In the genomic region with DNA sequence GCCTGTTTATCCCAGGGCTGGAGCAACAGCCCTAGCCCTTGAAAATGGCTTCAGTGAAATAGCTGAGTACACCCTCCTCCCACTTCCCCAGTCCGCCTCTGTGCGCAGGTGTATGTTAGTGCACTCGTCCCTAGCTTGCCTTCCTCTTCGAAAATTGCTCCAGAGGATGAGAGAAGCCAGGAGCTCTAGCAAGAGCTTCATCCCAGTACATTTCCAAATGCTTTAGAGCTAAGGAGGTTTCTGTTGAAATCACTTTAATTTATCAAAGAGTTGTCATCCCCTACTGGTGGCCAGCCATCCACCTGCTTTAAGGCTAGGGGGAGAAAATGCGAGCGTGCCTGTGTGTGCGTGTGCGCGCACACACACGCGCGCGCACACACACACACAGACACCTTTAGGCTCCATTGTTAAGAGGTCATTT, we compare ENCODE assay signal across 19 cellular contexts. TPM values are rescaled to one million over a fixed set of nuclear protein-coding genes. Genes with fewer than 3 reads are reported as not detected.
DNase-seq lines count a peak whose midpoint lies in the region; ATAC-seq and TF ChIP-seq lines count a peak whose summit lies in the region.
"Had no signal": no experiment of that assay in that cellular context is flagged by ENCODE, and none has a peak within 500 bp of the region (broad histone marks: within the 10 kb centered on the region; RNA-seq: fewer than 3 reads in every experiment).

No MANE protein-coding gene starts in this region.

- H4K8ac ChIP-seq in neuronal stem cell (ENCODE audit: low read depth, low read length) = no peak overlapping the region

- peak overlapping the region; percentile 35 for H3K4me2 ChIP-seq in neuronal stem cell (ENCODE audit: insufficient read depth, low read length, poor library complexity, severe bottlenecking)
- H3K4me2 ChIP-seq: hepatocyte had no signal

- no peak overlapping the region for H3K9ac ChIP-seq in neuronal stem cell (ENCODE audit: low read depth, low read length, poor library complexity)

- H2BK5ac ChIP-seq in neuronal stem cell (ENCODE audit: low read length) = no peak overlapping the region

- no peaks in the 10 kb centered on the region for H3K79me1 ChIP-seq in neuronal stem cell (ENCODE audit: low read depth, low read length)

- DNase-seq in NCI-H1417 (lab: John Stamatoyannopoulos, UW) (peak; percentile 10 to 86 (median 65)), NCI-H1417 treated with DMSO at 0.1 percent for 48 hours (lab: John Stamatoyannopoulos, UW) (no peak), NCI-H526 (lab: John Stamatoyannopoulos, UW) (peak; percentile 91), dorsolateral prefrontal cortex (no peak), neuronal stem cell (ENCODE audit: low spot score) (peak; percentile 36), NOMO-1 treated with dmso at 0.1 percent for 144 hours (lab: John Stamatoyannopoulos, UW; ENCODE audit: unreplicated experiment) (no peak), ureter (ENCODE audit: low spot score) (no peak)
- DNase-seq: activated CD4-positive, alpha-beta memory T cell treated with anti-CD3 and anti-CD28 coated beads for 36 hours; activated naive CD4-positive, alpha-beta T cell; NCI-H1930; ovary; testis had no signal

- H3K4me1 ChIP-seq in neuronal stem cell (ENCODE audit: control insufficient read depth in 2 of 2, insufficient read depth in 1 of 2, low read depth in 1 of 2, low read length in 2 of 2) = peaks cover 27 to 29% of the 10 kb centered on the region in 2 donors

- no peak overlapping the region for H2BK15ac ChIP-seq in neuronal stem cell (ENCODE audit: low read length)

- H2BK120ac ChIP-seq in neuronal stem cell (ENCODE audit: low read depth, low read length) = no peak overlapping the region

- no peak overlapping the region for H3K4ac ChIP-seq in neuronal stem cell (ENCODE audit: low read length)

- peak in 16 of 56 donors; percentile 4 to 44 (median 17) for TF ChIP-seq CTCF in dorsolateral prefrontal cortex (IDR thresholded peaks at IDR 0.05 in 54 of 56, conservative IDR thresholded peaks at IDR 0.05 in 2 of 56; ENCODE audit: low read depth in 1 of 56, partially characterized antibody in 56 of 56)

- H3K18ac ChIP-seq in neuronal stem cell (ENCODE audit: low read length) = no peak overlapping the region

- H3K4me3 ChIP-seq in dorsolateral prefrontal cortex (peak overlapping the region in 41 of 59 donors; percentile 6 to 70 (median 52)), neuronal stem cell (ENCODE audit: low read length in 2 of 2) (peak overlapping the region; percentile 49 to 92)
- H3K4me3 ChIP-seq: cardiac muscle cell, hepatocyte, lung, ovary, testis had no signal

- intact Hi-C loops in dorsolateral prefrontal cortex (cut with DNase I) = no loop called here

- no peak for ATAC-seq in GM21529 (IDR thresholded peaks at IDR 0.05; ENCODE audit: unreplicated experiment)

- no peak overlapping the region for H2AK5ac ChIP-seq in neuronal stem cell (ENCODE audit: low read depth, low read length)

- no peak overlapping the region for H2BK12ac ChIP-seq in neuronal stem cell (ENCODE audit: low read length)

- H3K36me3 ChIP-seq in neuronal stem cell (replicated peaks in 1 of 2; ENCODE audit: control insufficient read depth in 2 of 2, insufficient read depth in 2 of 2, low read length in 2 of 2) = no peaks in the 10 kb centered on the region
- H3K36me3 ChIP-seq: cardiac muscle cell, ovary had no signal

- no CpG with 5 or more reads among the region's 13 CpGs for WGBS in neuronal stem cell (ENCODE audit: extremely low coverage in 2 of 2, insufficient read length in 2 of 2, insufficient replicate concordance in 1 of 2), 2 donors

- peak overlapping the region; percentile 6 for H2AFZ ChIP-seq in neuronal stem cell (ENCODE audit: low read length)
- H2AFZ ChIP-seq: hepatocyte had no signal

- no peak overlapping the region for H4K91ac ChIP-seq in neuronal stem cell (ENCODE audit: low read depth, low read length, poor library complexity)

- H3K27ac ChIP-seq in dorsolateral prefrontal cortex (peak overlapping the region in 53 of 59 donors; percentile 2 to 99 (median 70)), neuronal stem cell (replicated peaks; ENCODE audit: low read length) (no peak overlapping the region)
- H3K27ac ChIP-seq: 22Rv1, cardiac muscle cell, hepatocyte, ovary, RWPE1, testis had no signal

- H3K27me3 ChIP-seq in dorsolateral prefrontal cortex = peaks cover 0 to 63% (median 8%) of the 10 kb centered on the region in 45 donors
- H3K27me3 ChIP-seq in neuronal stem cell (ENCODE audit: control insufficient read depth in 3 of 3, insufficient read depth in 3 of 3, low read depth in 1 of 3, low read length in 3 of 3) = peaks cover 0 to 71% (median 10%) of the 10 kb centered on the region in 3 experiments
- H3K27me3 ChIP-seq: testis had no signal

- no peaks in the 10 kb centered on the region for H3K9me3 ChIP-seq in neuronal stem cell (replicated peaks in 1 of 2; ENCODE audit: control insufficient read depth in 2 of 2, insufficient read depth in 1 of 2, low read depth in 1 of 2, low read length in 2 of 2)
- H3K9me3 ChIP-seq: ovary, testis had no signal

- no peak overlapping the region for H3K23ac ChIP-seq in neuronal stem cell (ENCODE audit: low read depth, low read length, poor library complexity)

- H3K14ac ChIP-seq in neuronal stem cell (ENCODE audit: low read length) = no peak overlapping the region

RNA-seq across cellular contexts. Expression of a gene that starts 5.4 kb away (rescaled TPM):
- total RNA-seq in dorsolateral prefrontal cortex (10 to 100 TPM; 10.8 to 38.0 (median 20.6) TPM), ureter (not detected)
- 11.3 TPM for polyA plus RNA-seq in neuronal stem cell (2013, experiment 1 of 2)
- 12.1 TPM for polyA plus RNA-seq in neuronal stem cell (2013, experiment 2 of 2)
- total RNA-seq: activated CD4-positive, alpha-beta memory T cell treated with anti-CD3 and anti-CD28 coated beads for 36 hours; epithelial cell of proximal tubule; ovary had no signal
- polyA plus RNA-seq: hepatocyte, lung had no signal

Comparison
In these comparisons a context has a peak if more than half of its experiments do, and no peak if none do; other contexts are left out.
1. DNase-seq: peak in NCI-H1417 (3 of 3), NCI-H526 (2 of 2) and neuronal stem cell (single experiment); none in NCI-H1417 treated with DMSO at 0.1 percent for 48 hours (single experiment), dorsolateral prefrontal cortex (0 of 10), NOMO-1 treated with dmso at 0.1 percent for 144 hours (single experiment) and ureter (single experiment).
2. RNA of a gene that starts 5.4 kb away (total RNA-seq): 10.8 to 38.0 TPM in dorsolateral prefrontal cortex; not detected in ureter (single experiment); every median in the first group is over 10 times any median in the second.